In the genomic region with DNA sequence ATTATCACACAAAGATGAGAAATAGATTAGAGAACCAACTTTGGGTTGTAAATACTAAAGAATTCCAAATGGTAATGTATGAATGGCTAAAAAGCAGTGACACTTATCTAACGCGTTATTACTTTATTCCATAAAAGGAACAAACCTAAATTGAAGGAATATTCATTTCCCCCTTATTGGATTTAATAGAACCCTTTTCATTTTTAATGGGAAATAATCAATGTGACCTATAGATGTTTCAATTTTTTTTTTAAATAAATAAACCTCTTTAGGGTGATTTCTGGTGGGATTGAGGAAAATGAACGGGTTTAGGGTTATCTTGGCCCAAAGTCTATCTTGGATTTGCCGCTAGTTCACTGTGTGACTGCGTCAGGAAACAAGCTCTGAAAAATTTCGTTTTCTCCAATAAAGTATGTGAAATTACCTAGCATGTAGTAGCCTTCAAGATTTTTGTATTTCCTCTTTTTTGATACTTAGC, we compare ENCODE assay signal across 8 cellular contexts. TPM values are rescaled to one million over a fixed set of nuclear protein-coding genes. Genes with fewer than 3 reads are reported as not detected.
DNase-seq lines count a peak whose midpoint lies in the region; ATAC-seq and TF ChIP-seq lines count a peak whose summit lies in the region.

No MANE protein-coding gene starts in this region.

- H4K20me1 ChIP-seq in osteoblast (ENCODE audit: insufficient read depth, low read length), result no peaks in the 10 kb centered on the region

- peaks cover 10% of the 10 kb centered on the region; the same call in 1 of the 2 replicates for H3K4me1 ChIP-seq in Caco-2
- H3K4me1 ChIP-seq in NT2/D1 (ENCODE audit: insufficient read depth, insufficient read length), result no peaks in the 10 kb centered on the region
- H3K4me1 ChIP-seq in endocrine pancreas (ENCODE audit: control insufficient read depth, insufficient read depth, low read length), result no peaks in the 10 kb centered on the region
- peaks cover 19% of the 10 kb centered on the region for H3K4me1 ChIP-seq in osteoblast (ENCODE audit: insufficient read depth, low read length)

- H3K36me3 Mint-ChIP-seq in Caco-2 (ENCODE audit: insufficient read depth, unreplicated experiment), result peaks cover 38% of the 10 kb centered on the region

- H3K9ac ChIP-seq in NT2/D1 (ENCODE audit: insufficient read length, low read depth), result peak overlapping the region; percentile 88
- H3K9ac ChIP-seq in endocrine pancreas (ENCODE audit: control insufficient read depth, insufficient read depth, low read length), result peak overlapping the region; percentile 74

- no peaks in the 10 kb centered on the region for H3K9me3 Mint-ChIP-seq in Caco-2 (ENCODE audit: unreplicated experiment)

- no peaks in the 10 kb centered on the region for H3K27me3 Mint-ChIP-seq in Caco-2 (ENCODE audit: insufficient read depth, unreplicated experiment)

- H3K4me2 ChIP-seq in osteoblast (ENCODE audit: insufficient read depth, low read length), result peak overlapping the region; percentile 95

- peak overlapping the region; percentile 77 for H3K27ac Mint-ChIP-seq in Caco-2 (ENCODE audit: unreplicated experiment)

- no peak for ATAC-seq in HG03097 (IDR thresholded peaks at IDR 0.05; ENCODE audit: low FRiP score, unreplicated experiment)

- no peaks in the 10 kb centered on the region for H3K36me3 ChIP-seq in Caco-2 (ENCODE audit: control insufficient read depth, insufficient read depth, low read length)
- no peaks in the 10 kb centered on the region for H3K36me3 ChIP-seq in NT2/D1 (ENCODE audit: insufficient read depth, insufficient read length, low read length)
- H3K36me3 ChIP-seq in endocrine pancreas (ENCODE audit: control insufficient read depth, insufficient read depth, low read length), result no peaks in the 10 kb centered on the region
- no peaks in the 10 kb centered on the region for H3K36me3 ChIP-seq in osteoblast (ENCODE audit: insufficient read depth, low read length)

- POLR2A ChIA-PET in Caco-2 (lab: Charles Lee), result interaction anchor here (0.9 to 2.5 kb wide), 5 partner anchors 10 to 261 kb away, joined by 3 to 10 read pairs (median 4); partner anchors contain the start of genes RAB18 and YME1L1

- intact Hi-C loops in Caco-2 (cut with micrococcal nuclease; ENCODE audit: unreplicated experiment), result loop anchor here (1.0 to 10.0 kb wide), 6 partner anchors 8 to 262 kb away; partner anchors contain the start of genes ANKRD26 and RAB18

- H3K9me3 ChIP-seq in Caco-2 (no peaks in the 10 kb centered on the region), NT2/D1 (ENCODE audit: insufficient read depth, low read length) (no peaks in the 10 kb centered on the region), endocrine pancreas (ENCODE audit: control insufficient read depth, low read length) (no peaks in the 10 kb centered on the region), osteoblast (ENCODE audit: low read depth, low read length) (no peaks in the 10 kb centered on the region)

- H3K27ac ChIP-seq in osteoblast (ENCODE audit: low read depth, low read length), result peak overlapping the region; percentile 80

- H3K27me3 ChIP-seq in Caco-2 (replicated peaks; ENCODE audit: control insufficient read depth, insufficient read depth, low read length), result no peaks in the 10 kb centered on the region
- no peaks in the 10 kb centered on the region for H3K27me3 ChIP-seq in NT2/D1 (ENCODE audit: insufficient read depth, insufficient read length)
- H3K27me3 ChIP-seq in endocrine pancreas (ENCODE audit: control insufficient read depth, insufficient read depth, low read length), result no peaks in the 10 kb centered on the region
- no peaks in the 10 kb centered on the region for H3K27me3 ChIP-seq in osteoblast (ENCODE audit: insufficient read depth, low read length)

- peak overlapping the region; percentile 97 for H2AFZ ChIP-seq in osteoblast (ENCODE audit: low read length)

- TF ChIP-seq CTCF in Caco-2 (IDR thresholded peaks at IDR 0.05; ENCODE audit: insufficient read depth in 1 of 2, low read depth in 1 of 2, low read length in 1 of 2, severe bottlenecking in 1 of 2, unreplicated experiment in 1 of 2), result no peak
- TF ChIP-seq CTCF in osteoblast (IDR thresholded peaks at IDR 0.05; ENCODE audit: extremely low read depth, low read depth, low read length), result no peak

- TSS peak; percentile 73 for BruUV-seq in Caco-2 (replicated peaks; lab: Mats Ljungman, UMichigan)

- DNase-seq in Caco-2, result no peak
- no peak for DNase-seq in NT2/D1 (ENCODE audit: low read depth, low spot score)
- no peak for DNase-seq in osteoblast (ENCODE audit: insufficient read length, low spot score, missing footprints)
- DNase-seq in SIG-M5 treated with dmso at 0.1 percent for 504 hours (lab: John Stamatoyannopoulos, UW; ENCODE audit: unreplicated experiment), result no peak
- no peak for DNase-seq in H4 (ENCODE audit: low spot score)
- no peak for DNase-seq in NCI-H345 treated with DMSO at 0.1 percent for 48 hours (lab: John Stamatoyannopoulos, UW; ENCODE audit: unreplicated experiment)

- peaks cover 18% of the 10 kb centered on the region for H3K79me2 ChIP-seq in osteoblast (ENCODE audit: insufficient read depth, low read length)

- peak overlapping the region; percentile 86 for H3K4me3 ChIP-seq in Caco-2 (ENCODE audit: low read depth, low read length)
- H3K4me3 ChIP-seq in NT2/D1 (ENCODE audit: insufficient read length, low read depth), result peak overlapping the region; percentile 88
- peak overlapping the region; percentile 98 for H3K4me3 ChIP-seq in endocrine pancreas (ENCODE audit: control insufficient read depth, insufficient read depth, low read length)
- H3K4me3 ChIP-seq in osteoblast (ENCODE audit: insufficient read depth, low read length), result peak overlapping the region; percentile 80

- H3K4me3 Mint-ChIP-seq in Caco-2 (ENCODE audit: unreplicated experiment), result peak overlapping the region; percentile 84

- H3K4me1 Mint-ChIP-seq in Caco-2 (ENCODE audit: low read depth, unreplicated experiment), result peaks cover 5% of the 10 kb centered on the region

- CTCF ChIA-PET in Caco-2 (lab: Charles Lee), result interaction anchor here (0.9 to 1.1 kb wide), 4 partner anchors 10 to 41 kb away, joined by 4 to 9 read pairs (median 5); no protein-coding TSS in a partner anchor

RNA-seq across cellular contexts. Expression of gene ACBD5, which starts 1.9 kb away (rescaled TPM):
- total RNA-seq in Caco-2 (2022) (36.7 and 38.3 TPM in 2 replicates), osteoblast (23.2 and 25.3 TPM in 2 replicates)
- 10.1 and 15.5 TPM in 2 replicates for total RNA-seq in H4 (2014; rRNA removed; shearing (Covaris generic))
